In the genomic region with DNA sequence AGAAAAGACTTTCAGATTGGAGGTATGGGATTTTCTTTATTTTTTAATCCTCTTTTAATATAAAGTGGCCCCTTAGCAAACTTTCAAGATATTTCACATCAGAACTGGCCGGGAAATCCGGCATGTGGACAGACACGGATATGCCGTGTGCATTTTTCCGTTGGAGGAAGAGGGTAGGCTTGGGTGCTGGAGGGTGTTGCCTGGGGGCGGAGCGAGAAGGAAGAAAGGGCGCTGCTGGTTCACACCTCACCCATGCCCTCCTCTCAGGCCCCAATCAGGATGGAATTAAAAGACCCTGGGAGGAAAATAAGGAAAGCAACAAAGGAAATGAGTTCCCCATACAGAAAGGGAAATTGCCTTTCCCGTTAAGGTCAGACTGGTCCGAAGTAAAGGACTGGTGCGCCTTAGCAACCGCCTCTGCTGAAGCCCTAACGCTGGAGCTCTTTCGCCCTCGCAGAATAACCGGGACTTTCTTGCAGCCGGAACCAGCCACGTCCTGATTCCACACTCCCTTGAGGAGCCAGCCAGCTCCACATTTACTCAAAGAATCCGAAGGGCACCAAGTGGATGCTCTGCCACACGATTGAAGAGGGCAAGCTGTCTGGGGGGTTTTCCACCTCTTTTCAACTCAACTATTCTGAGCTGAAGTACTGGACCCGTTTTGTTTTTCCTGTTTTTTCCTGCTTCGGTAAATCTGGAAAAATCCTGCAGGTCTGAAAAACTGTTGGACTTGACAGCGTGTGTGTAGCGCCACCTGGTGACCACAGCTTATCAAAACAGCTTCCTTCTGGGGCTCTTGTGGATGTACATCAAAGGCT, we compare ENCODE assay signal across 7 cellular contexts. TPM values are rescaled to one million over a fixed set of nuclear protein-coding genes. Genes with fewer than 3 reads are reported as not detected.
DNase-seq lines count a peak whose midpoint lies in the region; ATAC-seq and TF ChIP-seq lines count a peak whose summit lies in the region.

No MANE protein-coding gene starts in this region.

- no peaks in the 10 kb centered on the region for H3K36me3 ChIP-seq in trophoblast cell (ENCODE audit: control insufficient read depth in 1 of 2, insufficient read depth in 2 of 2, low read length in 2 of 2)
- no peaks in the 10 kb centered on the region for H3K36me3 ChIP-seq in urinary bladder (ENCODE audit: insufficient read depth)

- H4K91ac ChIP-seq in trophoblast cell (ENCODE audit: low read depth, low read length): no peak overlapping the region

- peak overlapping the region; percentile 87 for H3K4me2 ChIP-seq in trophoblast cell (ENCODE audit: low read length)

- TF ChIP-seq CTCF in GM13977 (IDR thresholded peaks at IDR 0.05; ENCODE audit: extremely low read depth, insufficient read depth, missing control alignments): peak; percentile 74

- no peaks in the 10 kb centered on the region for H3K79me2 ChIP-seq in trophoblast cell (ENCODE audit: control insufficient read depth, insufficient read depth, low read length, poor library complexity)

- H3K27ac ChIP-seq in trophoblast cell (ENCODE audit: low read depth, low read length): no peak overlapping the region
- H3K27ac ChIP-seq in urinary bladder (ENCODE audit: low read depth): peak overlapping the region; percentile 27

- peak overlapping the region; percentile 29 for H2BK120ac ChIP-seq in trophoblast cell (ENCODE audit: insufficient read depth, low read length, poor library complexity)

- no peak overlapping the region for H2BK5ac ChIP-seq in trophoblast cell (ENCODE audit: low read depth, low read length, poor library complexity)

- no peak overlapping the region for H4K12ac ChIP-seq in trophoblast cell (ENCODE audit: low read depth, low read length)

- H2BK12ac ChIP-seq in trophoblast cell (ENCODE audit: low read length): peak overlapping the region; percentile 62

- intact Hi-C loops in left cardiac atrium (cut with DNase I): loop anchor here (1.0 to 5.0 kb wide), 2 partner anchors 451 to 452 kb away; no protein-coding TSS in a partner anchor

- peaks cover 3 to 5% of the 10 kb centered on the region in 2 experiments for H3K4me1 ChIP-seq in trophoblast cell (ENCODE audit: control insufficient read depth in 1 of 2, insufficient read depth in 2 of 2, low read length in 2 of 2)
- H3K4me1 ChIP-seq in urinary bladder (ENCODE audit: insufficient read depth): no peaks in the 10 kb centered on the region

- no peak overlapping the region for H3K4ac ChIP-seq in trophoblast cell (ENCODE audit: low read depth, low read length)

- H3K14ac ChIP-seq in trophoblast cell (ENCODE audit: low read length): no peak overlapping the region

- no CpG with 5 or more reads among the region's 24 CpGs for WGBS in trophoblast cell (ENCODE audit: extremely low coverage, insufficient coverage, insufficient read length)
- WGBS in urinary bladder: 5% methylated on average over 24 of the region's 24 CpGs

- peak overlapping the region; percentile 79 for H2AFZ ChIP-seq in trophoblast cell (ENCODE audit: insufficient read depth, low read length, poor library complexity)

- H3K79me1 ChIP-seq in trophoblast cell (ENCODE audit: low read length): no peaks in the 10 kb centered on the region

- ATAC-seq in left cardiac atrium: peak; percentile 85 to 94

- in situ Hi-C loops in GM13977 (cut with MboI; ENCODE audit: low pct_unique_long_range_greater_than_20kb, low sequenced_read_pairs, unreplicated experiment): no loop called here

- H3K27me3 ChIP-seq in trophoblast cell (ENCODE audit: insufficient read depth, low read length): no peaks in the 10 kb centered on the region

- H3K9me3 ChIP-seq in trophoblast cell (ENCODE audit: insufficient read depth, low read depth, low read length): peaks cover 2% of the 10 kb centered on the region

- peak overlapping the region; percentile 78 for H3K9ac ChIP-seq in trophoblast cell (ENCODE audit: low read length)

- no peak for DNase-seq in GM13977 (ENCODE audit: low spot score)
- peak; percentile 74 for DNase-seq in NCI-H1105 (lab: John Stamatoyannopoulos, UW)
- DNase-seq in SW 1271 (lab: John Stamatoyannopoulos, UW): peak; percentile 37 to 75
- peak in 54 of 56 donors; percentile 18 to 87 (median 60) for DNase-seq in amygdala (lab: John Stamatoyannopoulos, UW)
- DNase-seq in left cardiac atrium: peak; percentile 72
- peak; percentile 82 to 90 for DNase-seq in trophoblast cell

- H4K8ac ChIP-seq in trophoblast cell (ENCODE audit: low read depth, low read length): peak overlapping the region; percentile 8

- no peak overlapping the region for H3K18ac ChIP-seq in trophoblast cell (ENCODE audit: low read length)

- H2AK5ac ChIP-seq in trophoblast cell (ENCODE audit: low read length): no peak overlapping the region

- H3K4me3 ChIP-seq in trophoblast cell (ENCODE audit: low read depth, low read length): no peak overlapping the region
- peak overlapping the region; percentile 22 for H3K4me3 ChIP-seq in urinary bladder (ENCODE audit: low read depth, low read length)

- H3K23ac ChIP-seq in trophoblast cell (ENCODE audit: low read length): no peak overlapping the region

RNA-seq across cellular contexts. Expression of gene BCL2L14, which starts 37.8 kb away (rescaled TPM):
- total RNA-seq in left cardiac atrium: not detected
- polyA plus RNA-seq in trophoblast cell (2013): not detected in 2 replicates
- 3.4 TPM for total RNA-seq in urinary bladder
- 0.63 TPM for polyA plus RNA-seq in urinary bladder
